In genomic region chr11:117643606-117644300, GRCh38 we compare ENCODE assay signal across 12 cellular contexts.
"Had no signal": no experiment of that assay in that cellular context is flagged by ENCODE, and none has a peak within 500 bp of the region (broad histone marks: within the 10 kb centered on the region; RNA-seq: fewer than 3 reads in every experiment).

No MANE protein-coding gene starts in this region.

- H3K36me3 ChIP-seq: ascending aorta, heart left ventricle, SJSA1, stomach, tibial artery had no signal

- ATAC-seq: activated CD8-positive, alpha-beta T cell treated with anti-CD3 and anti-CD28 coated beads, Interleukin-2, amount 10 ng/mL, durations not matched to agents 7 days and 5 days; foreskin keratinocyte had no signal

- H3K27ac ChIP-seq: ascending aorta, foreskin keratinocyte, heart left ventricle, SJSA1, stomach, tibial artery had no signal

- DNase-seq: activated CD4-positive, alpha-beta T cell treated with anti-CD3 and anti-CD28 coated beads for 4 hours; activated CD8-positive, alpha-beta memory T cell treated with anti-CD3 and anti-CD28 coated beads, Interleukin-2, amount 50 U/mL, for 48 hours; activated CD8-positive, alpha-beta T cell treated with anti-CD3 and anti-CD28 coated beads, Interleukin-2, amount 10 ng/mL, durations not matched to agents 7 days and 5 days; activated naive CD4-positive, alpha-beta T cell; foreskin keratinocyte; heart left ventricle; mammary epithelial cell; stomach; SW 1271; tibial artery had no signal

- H3K27me3 ChIP-seq: ascending aorta, heart left ventricle, SJSA1 had no signal

- H3K4me3 ChIP-seq: ascending aorta, heart left ventricle, SJSA1, stomach, tibial artery had no signal

- H3K9me3 ChIP-seq: ascending aorta, heart left ventricle, SJSA1, stomach, tibial artery had no signal

- H3K4me1 ChIP-seq: ascending aorta, foreskin keratinocyte, SJSA1, stomach, tibial artery had no signal
